Comparison of ENCODE assay signal across 1 cellular context in the genomic region with DNA sequence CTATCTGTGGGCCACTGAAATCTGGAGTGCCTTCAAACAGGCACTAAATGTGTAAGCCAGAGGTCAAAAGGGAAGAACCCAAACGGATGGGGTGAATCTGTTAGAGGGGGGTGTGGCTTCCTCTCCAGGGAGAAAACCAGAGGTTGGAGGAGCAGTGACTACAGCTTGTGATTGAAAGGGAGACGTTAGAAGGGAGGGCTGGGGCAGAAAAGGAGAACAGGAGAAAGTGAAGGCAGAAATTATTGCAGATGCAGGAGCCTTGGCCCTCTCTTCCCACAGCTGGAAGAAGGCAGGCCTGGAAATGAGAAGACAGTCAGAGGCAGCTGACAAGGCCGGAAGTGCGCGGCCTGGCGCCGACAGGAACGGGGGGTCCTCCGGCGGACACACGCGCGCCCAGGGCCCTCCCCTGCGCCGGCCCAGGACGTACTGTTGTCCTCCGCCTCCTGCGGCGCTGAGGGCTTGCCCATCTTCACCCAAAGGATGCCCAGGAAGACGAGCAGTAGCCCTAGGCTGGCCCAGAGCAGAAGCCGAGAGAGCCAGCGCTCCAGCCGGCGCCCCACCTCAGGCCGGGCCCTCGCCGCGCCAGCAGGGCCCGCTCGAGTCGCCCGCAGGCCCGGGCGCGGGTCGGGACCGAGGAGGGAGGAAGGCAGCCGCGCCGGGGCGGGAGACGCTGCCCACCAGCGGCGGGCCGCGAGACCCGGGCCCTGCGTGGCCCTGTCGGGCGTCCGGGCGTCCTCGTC.
A peak's percentile ranks its signal among the peaks of the same experiment; 100 is the strongest.
TF ChIP-seq lines count a peak whose summit lies in the region.

No MANE protein-coding gene starts in this region.

TF ChIP-seq in HEK293, 187 proteins besides CTCF, POLR2A, EP300 and RAD21 (continued from another document and continues in another):
- TF ChIP-seq, protein P1, sequence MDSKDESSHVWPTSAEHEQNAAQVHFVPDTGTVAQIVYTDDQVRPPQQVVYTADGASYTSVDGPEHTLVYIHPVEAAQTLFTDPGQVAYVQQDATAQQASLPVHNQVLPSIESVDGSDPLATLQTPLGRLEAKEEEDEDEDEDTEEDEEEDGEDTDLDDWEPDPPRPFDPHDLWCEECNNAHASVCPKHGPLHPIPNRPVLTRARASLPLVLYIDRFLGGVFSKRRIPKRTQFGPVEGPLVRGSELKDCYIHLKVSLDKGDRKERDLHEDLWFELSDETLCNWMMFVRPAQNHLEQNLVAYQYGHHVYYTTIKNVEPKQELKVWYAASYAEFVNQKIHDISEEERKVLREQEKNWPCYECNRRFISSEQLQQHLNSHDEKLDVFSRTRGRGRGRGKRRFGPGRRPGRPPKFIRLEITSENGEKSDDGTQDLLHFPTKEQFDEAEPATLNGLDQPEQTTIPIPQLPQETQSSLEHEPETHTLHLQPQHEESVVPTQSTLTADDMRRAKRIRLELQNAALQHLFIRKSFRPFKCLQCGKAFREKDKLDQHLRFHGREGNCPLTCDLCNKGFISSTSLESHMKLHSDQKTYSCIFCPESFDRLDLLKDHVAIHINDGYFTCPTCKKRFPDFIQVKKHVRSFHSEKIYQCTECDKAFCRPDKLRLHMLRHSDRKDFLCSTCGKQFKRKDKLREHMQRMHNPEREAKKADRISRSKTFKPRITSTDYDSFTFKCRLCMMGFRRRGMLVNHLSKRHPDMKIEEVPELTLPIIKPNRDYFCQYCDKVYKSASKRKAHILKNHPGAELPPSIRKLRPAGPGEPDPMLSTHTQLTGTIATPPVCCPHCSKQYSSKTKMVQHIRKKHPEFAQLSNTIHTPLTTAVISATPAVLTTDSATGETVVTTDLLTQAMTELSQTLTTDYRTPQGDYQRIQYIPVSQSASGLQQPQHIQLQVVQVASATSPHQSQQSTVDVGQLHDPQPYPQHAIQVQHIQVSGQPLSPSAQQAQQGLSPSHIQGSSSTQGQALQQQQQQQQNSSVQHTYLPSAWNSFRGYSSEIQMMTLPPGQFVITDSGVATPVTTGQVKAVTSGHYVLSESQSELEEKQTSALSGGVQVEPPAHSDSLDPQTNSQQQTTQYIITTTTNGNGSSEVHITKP (tag by site-specific recombination; IDR thresholded peaks at IDR 0.05) = peak; percentile 89
- TF ChIP-seq ZNF114 (tag by site-specific recombination; IDR thresholded peaks at IDR 0.05) = no peak
- TF ChIP-seq, protein P2, sequence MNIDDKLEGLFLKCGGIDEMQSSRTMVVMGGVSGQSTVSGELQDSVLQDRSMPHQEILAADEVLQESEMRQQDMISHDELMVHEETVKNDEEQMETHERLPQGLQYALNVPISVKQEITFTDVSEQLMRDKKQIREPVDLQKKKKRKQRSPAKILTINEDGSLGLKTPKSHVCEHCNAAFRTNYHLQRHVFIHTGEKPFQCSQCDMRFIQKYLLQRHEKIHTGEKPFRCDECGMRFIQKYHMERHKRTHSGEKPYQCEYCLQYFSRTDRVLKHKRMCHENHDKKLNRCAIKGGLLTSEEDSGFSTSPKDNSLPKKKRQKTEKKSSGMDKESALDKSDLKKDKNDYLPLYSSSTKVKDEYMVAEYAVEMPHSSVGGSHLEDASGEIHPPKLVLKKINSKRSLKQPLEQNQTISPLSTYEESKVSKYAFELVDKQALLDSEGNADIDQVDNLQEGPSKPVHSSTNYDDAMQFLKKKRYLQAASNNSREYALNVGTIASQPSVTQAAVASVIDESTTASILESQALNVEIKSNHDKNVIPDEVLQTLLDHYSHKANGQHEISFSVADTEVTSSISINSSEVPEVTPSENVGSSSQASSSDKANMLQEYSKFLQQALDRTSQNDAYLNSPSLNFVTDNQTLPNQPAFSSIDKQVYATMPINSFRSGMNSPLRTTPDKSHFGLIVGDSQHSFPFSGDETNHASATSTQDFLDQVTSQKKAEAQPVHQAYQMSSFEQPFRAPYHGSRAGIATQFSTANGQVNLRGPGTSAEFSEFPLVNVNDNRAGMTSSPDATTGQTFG (tag by site-specific recombination; IDR thresholded peaks at IDR 0.05; ENCODE audit: borderline replicate concordance) = no peak
- TF ChIP-seq, protein P3, sequence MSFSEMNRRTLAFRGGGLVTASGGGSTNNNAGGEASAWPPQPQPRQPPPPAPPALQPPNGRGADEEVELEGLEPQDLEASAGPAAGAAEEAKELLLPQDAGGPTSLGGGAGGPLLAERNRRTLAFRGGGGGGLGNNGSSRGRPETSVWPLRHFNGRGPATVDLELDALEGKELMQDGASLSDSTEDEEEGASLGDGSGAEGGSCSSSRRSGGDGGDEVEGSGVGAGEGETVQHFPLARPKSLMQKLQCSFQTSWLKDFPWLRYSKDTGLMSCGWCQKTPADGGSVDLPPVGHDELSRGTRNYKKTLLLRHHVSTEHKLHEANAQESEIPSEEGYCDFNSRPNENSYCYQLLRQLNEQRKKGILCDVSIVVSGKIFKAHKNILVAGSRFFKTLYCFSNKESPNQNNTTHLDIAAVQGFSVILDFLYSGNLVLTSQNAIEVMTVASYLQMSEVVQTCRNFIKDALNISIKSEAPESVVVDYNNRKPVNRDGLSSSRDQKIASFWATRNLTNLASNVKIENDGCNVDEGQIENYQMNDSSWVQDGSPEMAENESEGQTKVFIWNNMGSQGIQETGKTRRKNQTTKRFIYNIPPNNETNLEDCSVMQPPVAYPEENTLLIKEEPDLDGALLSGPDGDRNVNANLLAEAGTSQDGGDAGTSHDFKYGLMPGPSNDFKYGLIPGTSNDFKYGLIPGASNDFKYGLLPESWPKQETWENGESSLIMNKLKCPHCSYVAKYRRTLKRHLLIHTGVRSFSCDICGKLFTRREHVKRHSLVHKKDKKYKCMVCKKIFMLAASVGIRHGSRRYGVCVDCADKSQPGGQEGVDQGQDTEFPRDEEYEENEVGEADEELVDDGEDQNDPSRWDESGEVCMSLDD (tag by site-specific recombination; IDR thresholded peaks at IDR 0.05) = peak; percentile 48; the same call in 1 of the 2 replicates
- TF ChIP-seq WT1 (tag by site-specific recombination; IDR thresholded peaks at IDR 0.05) = no peak
- TF ChIP-seq ZBTB6 (tag by site-specific recombination; IDR thresholded peaks at IDR 0.05) = no peak
- TF ChIP-seq SP3 (tag by site-specific recombination; IDR thresholded peaks at IDR 0.05) = peak; percentile 69
- TF ChIP-seq ZNF560 (tag by site-specific recombination; IDR thresholded peaks at IDR 0.05; ENCODE audit: borderline replicate concordance) = no peak
- TF ChIP-seq FEZF1 (tag by site-specific recombination; IDR thresholded peaks at IDR 0.05) = no peak
- no peak for TF ChIP-seq ZNF621 (tag by site-specific recombination; IDR thresholded peaks at IDR 0.05)
- no peak for TF ChIP-seq ZNF391 (tag by site-specific recombination; IDR thresholded peaks at IDR 0.05; ENCODE audit: borderline replicate concordance, low read depth)
- TF ChIP-seq, protein P4, sequence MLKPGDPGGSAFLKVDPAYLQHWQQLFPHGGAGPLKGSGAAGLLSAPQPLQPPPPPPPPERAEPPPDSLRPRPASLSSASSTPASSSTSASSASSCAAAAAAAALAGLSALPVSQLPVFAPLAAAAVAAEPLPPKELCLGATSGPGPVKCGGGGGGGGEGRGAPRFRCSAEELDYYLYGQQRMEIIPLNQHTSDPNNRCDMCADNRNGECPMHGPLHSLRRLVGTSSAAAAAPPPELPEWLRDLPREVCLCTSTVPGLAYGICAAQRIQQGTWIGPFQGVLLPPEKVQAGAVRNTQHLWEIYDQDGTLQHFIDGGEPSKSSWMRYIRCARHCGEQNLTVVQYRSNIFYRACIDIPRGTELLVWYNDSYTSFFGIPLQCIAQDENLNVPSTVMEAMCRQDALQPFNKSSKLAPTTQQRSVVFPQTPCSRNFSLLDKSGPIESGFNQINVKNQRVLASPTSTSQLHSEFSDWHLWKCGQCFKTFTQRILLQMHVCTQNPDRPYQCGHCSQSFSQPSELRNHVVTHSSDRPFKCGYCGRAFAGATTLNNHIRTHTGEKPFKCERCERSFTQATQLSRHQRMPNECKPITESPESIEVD (tag by site-specific recombination; IDR thresholded peaks at IDR 0.05) = no peak
- TF ChIP-seq ZNF324 (tag by site-specific recombination; IDR thresholded peaks at IDR 0.05) = peak; percentile 48; the same call in 1 of the 2 replicates
- no peak for TF ChIP-seq HOXD13 (CRISPR knock-in tag; IDR thresholded peaks at IDR 0.05; ENCODE audit: borderline replicate concordance)
- no peak; the same call in 1 of the 2 replicates for TF ChIP-seq ZNF629 (tag by site-specific recombination; IDR thresholded peaks at IDR 0.05)
- TF ChIP-seq, protein P5, sequence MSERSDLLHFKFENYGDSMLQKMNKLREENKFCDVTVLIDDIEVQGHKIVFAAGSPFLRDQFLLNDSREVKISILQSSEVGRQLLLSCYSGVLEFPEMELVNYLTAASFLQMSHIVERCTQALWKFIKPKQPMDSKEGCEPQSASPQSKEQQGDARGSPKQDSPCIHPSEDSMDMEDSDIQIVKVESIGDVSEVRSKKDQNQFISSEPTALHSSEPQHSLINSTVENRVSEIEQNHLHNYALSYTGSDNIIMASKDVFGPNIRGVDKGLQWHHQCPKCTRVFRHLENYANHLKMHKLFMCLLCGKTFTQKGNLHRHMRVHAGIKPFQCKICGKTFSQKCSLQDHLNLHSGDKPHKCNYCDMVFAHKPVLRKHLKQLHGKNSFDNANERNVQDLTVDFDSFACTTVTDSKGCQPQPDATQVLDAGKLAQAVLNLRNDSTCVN (tag by site-specific recombination; optimal IDR thresholded peaks at IDR 0.05) = peak; percentile 82
- TF ChIP-seq, protein P6, sequence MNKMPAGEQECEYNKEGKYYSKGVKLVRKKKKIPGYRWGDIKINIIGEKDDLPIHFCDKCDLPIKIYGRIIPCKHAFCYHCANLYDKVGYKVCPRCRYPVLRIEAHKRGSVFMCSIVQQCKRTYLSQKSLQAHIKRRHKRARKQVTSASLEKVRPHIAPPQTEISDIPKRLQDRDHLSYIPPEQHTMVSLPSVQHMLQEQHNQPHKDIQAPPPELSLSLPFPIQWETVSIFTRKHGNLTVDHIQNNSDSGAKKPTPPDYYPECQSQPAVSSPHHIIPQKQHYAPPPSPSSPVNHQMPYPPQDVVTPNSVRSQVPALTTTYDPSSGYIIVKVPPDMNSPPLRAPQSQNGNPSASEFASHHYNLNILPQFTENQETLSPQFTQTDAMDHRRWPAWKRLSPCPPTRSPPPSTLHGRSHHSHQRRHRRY (tag by site-specific recombination; IDR thresholded peaks at IDR 0.05) = 0 out of 2 replicates have a peak, but pooled peaks have one; percentile 65
- no peak for TF ChIP-seq ZNF488 (tag by site-specific recombination; IDR thresholded peaks at IDR 0.05)
- no peak for TF ChIP-seq TRIM28 (IDR thresholded peaks at IDR 0.05; ENCODE audit: borderline replicate concordance, low read length)
- no peak for TF ChIP-seq ZNF184 (tag by site-specific recombination; IDR thresholded peaks at IDR 0.05)
- no peak for TF ChIP-seq SCRT1 (tag by site-specific recombination; IDR thresholded peaks at IDR 0.05; ENCODE audit: borderline replicate concordance)
- TF ChIP-seq YY1 (tag by site-specific recombination; IDR thresholded peaks at IDR 0.05) = no peak
- TF ChIP-seq RBAK (tag by site-specific recombination; IDR thresholded peaks at IDR 0.05) = no peak
- TF ChIP-seq, protein P7, sequence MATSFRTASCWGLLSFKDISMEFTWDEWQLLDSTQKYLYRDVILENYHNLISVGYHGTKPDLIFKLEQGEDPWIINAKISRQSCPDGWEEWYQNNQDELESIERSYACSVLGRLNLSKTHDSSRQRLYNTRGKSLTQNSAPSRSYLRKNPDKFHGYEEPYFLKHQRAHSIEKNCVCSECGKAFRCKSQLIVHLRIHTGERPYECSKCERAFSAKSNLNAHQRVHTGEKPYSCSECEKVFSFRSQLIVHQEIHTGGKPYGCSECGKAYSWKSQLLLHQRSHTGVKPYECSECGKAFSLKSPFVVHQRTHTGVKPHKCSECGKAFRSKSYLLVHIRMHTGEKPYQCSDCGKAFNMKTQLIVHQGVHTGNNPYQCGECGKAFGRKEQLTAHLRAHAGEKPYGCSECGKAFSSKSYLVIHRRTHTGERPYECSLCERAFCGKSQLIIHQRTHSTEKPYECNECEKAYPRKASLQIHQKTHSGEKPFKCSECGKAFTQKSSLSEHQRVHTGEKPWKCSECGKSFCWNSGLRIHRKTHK (tag by site-specific recombination; IDR thresholded peaks at IDR 0.05) = no peak
- TF ChIP-seq, protein P8, sequence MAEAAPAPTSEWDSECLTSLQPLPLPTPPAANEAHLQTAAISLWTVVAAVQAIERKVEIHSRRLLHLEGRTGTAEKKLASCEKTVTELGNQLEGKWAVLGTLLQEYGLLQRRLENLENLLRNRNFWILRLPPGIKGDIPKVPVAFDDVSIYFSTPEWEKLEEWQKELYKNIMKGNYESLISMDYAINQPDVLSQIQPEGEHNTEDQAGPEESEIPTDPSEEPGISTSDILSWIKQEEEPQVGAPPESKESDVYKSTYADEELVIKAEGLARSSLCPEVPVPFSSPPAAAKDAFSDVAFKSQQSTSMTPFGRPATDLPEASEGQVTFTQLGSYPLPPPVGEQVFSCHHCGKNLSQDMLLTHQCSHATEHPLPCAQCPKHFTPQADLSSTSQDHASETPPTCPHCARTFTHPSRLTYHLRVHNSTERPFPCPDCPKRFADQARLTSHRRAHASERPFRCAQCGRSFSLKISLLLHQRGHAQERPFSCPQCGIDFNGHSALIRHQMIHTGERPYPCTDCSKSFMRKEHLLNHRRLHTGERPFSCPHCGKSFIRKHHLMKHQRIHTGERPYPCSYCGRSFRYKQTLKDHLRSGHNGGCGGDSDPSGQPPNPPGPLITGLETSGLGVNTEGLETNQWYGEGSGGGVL (tag by site-specific recombination; IDR thresholded peaks at IDR 0.05) = no peak
- TF ChIP-seq ZNF510 (tag by site-specific recombination; IDR thresholded peaks at IDR 0.05; ENCODE audit: insufficient replicate concordance) = no peak
- TF ChIP-seq KLF1 (tag by site-specific recombination; IDR thresholded peaks at IDR 0.05) = peak; percentile 12; the same call in 1 of the 2 replicates
- no peak for TF ChIP-seq ZSCAN23 (tag by site-specific recombination; IDR thresholded peaks at IDR 0.05)
- no peak for TF ChIP-seq ZFP3 (tag by site-specific recombination; IDR thresholded peaks at IDR 0.05; ENCODE audit: low read depth)
- TF ChIP-seq, protein P9, sequence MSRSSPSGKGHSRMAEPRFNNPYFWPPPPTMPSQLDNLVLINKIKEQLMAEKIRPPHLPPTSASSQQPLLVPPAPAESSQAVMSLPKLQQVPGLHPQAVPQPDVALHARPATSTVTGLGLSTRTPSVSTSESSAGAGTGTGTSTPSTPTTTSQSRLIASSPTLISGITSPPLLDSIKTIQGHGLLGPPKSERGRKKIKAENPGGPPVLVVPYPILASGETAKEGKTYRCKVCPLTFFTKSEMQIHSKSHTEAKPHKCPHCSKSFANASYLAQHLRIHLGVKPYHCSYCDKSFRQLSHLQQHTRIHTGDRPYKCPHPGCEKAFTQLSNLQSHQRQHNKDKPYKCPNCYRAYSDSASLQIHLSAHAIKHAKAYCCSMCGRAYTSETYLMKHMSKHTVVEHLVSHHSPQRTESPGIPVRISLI (tag by site-specific recombination; IDR thresholded peaks at IDR 0.05) = no peak
- no peak for TF ChIP-seq MZF1 (tag by site-specific recombination; IDR thresholded peaks at IDR 0.05; ENCODE audit: borderline replicate concordance)
- no peak for TF ChIP-seq ZNF404 (tag by site-specific recombination; IDR thresholded peaks at IDR 0.05)
- TF ChIP-seq ZNF121 (tag by site-specific recombination; IDR thresholded peaks at IDR 0.05) = no peak
